Comparison of ENCODE assay signal across 7 cellular contexts in the genomic region with DNA sequence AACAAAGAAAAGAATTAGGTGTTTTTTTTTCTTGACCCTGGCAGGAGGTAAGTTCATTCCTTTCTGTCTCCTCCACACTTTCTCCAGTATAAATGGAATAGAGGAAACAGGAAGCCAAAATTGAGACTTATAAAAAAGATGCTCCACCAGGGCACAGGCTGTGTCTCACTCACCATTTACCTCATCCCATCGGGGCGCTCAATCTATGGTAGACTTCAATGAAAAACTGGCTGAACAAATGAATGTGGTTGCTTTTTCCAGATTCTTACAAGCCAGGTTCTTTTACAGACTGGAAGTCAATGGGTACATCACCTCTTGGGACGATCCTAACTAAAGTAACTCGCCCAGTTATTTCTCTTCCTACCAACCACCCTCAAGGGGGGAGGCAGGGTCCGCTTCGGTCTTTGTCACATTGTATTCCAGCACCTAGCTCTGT. TPM values are rescaled to one million over a fixed set of nuclear protein-coding genes. Genes with fewer than 3 reads are reported as not detected.
A peak's percentile ranks its signal among the peaks of the same experiment; 100 is the strongest.
DNase-seq lines count a peak whose midpoint lies in the region; ATAC-seq and TF ChIP-seq lines count a peak whose summit lies in the region.

No MANE protein-coding gene starts in this region.

- H3K9me3 ChIP-seq in SJCRH30 (replicated peaks) = no peaks in the 10 kb centered on the region
- H3K9me3 ChIP-seq in esophagus muscularis mucosa = no peaks in the 10 kb centered on the region

- 12% methylated on average over 6 of the region's 6 CpGs for WGBS in esophagus muscularis mucosa

- H3K27ac ChIP-seq in SJCRH30 (no peak overlapping the region; the same call in 1 of the 2 replicates), esophagus muscularis mucosa (replicated peaks in 1 of 4) (peak overlapping the region; percentile 84 to 87 (median 86))

- TF ChIP-seq EP300 in esophagus muscularis mucosa (IDR thresholded peaks at IDR 0.05) = no peak

- peaks cover 22% of the 10 kb centered on the region for H3K4me1 Mint-ChIP-seq in osteocyte (ENCODE audit: unreplicated experiment)

- no peak for TF ChIP-seq POLR2A in esophagus muscularis mucosa (IDR thresholded peaks at IDR 0.05; ENCODE audit: low read depth)

- peak overlapping the region; percentile 67 for H3K27ac Mint-ChIP-seq in osteocyte (ENCODE audit: unreplicated experiment)

- H3K36me3 ChIP-seq in SJCRH30 (no peaks in the 10 kb centered on the region), esophagus muscularis mucosa (peaks cover 0 to 11% (median 0%) of the 10 kb centered on the region in 4 donors)

- H3K9me3 Mint-ChIP-seq in osteocyte (ENCODE audit: unreplicated experiment) = no peaks in the 10 kb centered on the region

- peaks cover 17% of the 10 kb centered on the region for H3K36me3 Mint-ChIP-seq in osteocyte (ENCODE audit: unreplicated experiment)

- DNase-seq in SJCRH30 (no peak), esophagus muscularis mucosa (ENCODE audit: extremely low spot score) (no peak), osteocyte (ENCODE audit: extremely low spot score, unreplicated experiment) (no peak), NCI-H2227 treated with DMSO at 0.1 percent for 48 hours (lab: John Stamatoyannopoulos, UW) (no peak)

- peak overlapping the region; percentile 83 for H3K4me3 Mint-ChIP-seq in osteocyte (ENCODE audit: unreplicated experiment)

- TF ChIP-seq CTCF in esophagus muscularis mucosa (IDR thresholded peaks at IDR 0.05) = no peak
- TF ChIP-seq CTCF in osteocyte (IDR thresholded peaks at IDR 0.05) = no peak

- no peaks in the 10 kb centered on the region for H3K27me3 Mint-ChIP-seq in osteocyte (ENCODE audit: unreplicated experiment)

- H3K4me3 ChIP-seq in SJCRH30 = peak overlapping the region; percentile 81
- peak overlapping the region; percentile 82 to 91 (median 86) for H3K4me3 ChIP-seq in esophagus muscularis mucosa

- peak; percentile 5 for ATAC-seq in GM18520 (IDR thresholded peaks at IDR 0.05; ENCODE audit: unreplicated experiment)
- peak; percentile 32 for ATAC-seq in HG02759 (IDR thresholded peaks at IDR 0.05; ENCODE audit: unreplicated experiment)
- ATAC-seq in HG03442 (IDR thresholded peaks at IDR 0.05; ENCODE audit: unreplicated experiment) = no peak

- intact Hi-C loops in esophagus muscularis mucosa (cut with DNase I) = loop anchor here (5.0 to 10.0 kb wide), 2 partner anchors 104 to 452 kb away; a partner anchor contains a TSS

- no peaks in the 10 kb centered on the region for H3K27me3 ChIP-seq in SJCRH30
- no peaks in the 10 kb centered on the region for H3K27me3 ChIP-seq in esophagus muscularis mucosa

- no peaks in the 10 kb centered on the region for H3K4me1 ChIP-seq in SJCRH30
- H3K4me1 ChIP-seq in esophagus muscularis mucosa = peaks cover 5 to 28% (median 17%) of the 10 kb centered on the region in 4 donors

RNA-seq across cellular contexts. Expression of a gene that starts 0.7 kb away (rescaled TPM):
- 17.0 and 18.5 TPM in 2 replicates for total RNA-seq in SJCRH30 (2014; rRNA removed; shearing (Covaris generic))
- total RNA-seq in esophagus muscularis mucosa (10 to 100 TPM; 10.3 to 19.9 (median 14.1) TPM), osteocyte (14.7 and 15.4 TPM in 2 replicates)

RNA-seq across cellular contexts. Expression of a gene that starts 22.3 kb away (rescaled TPM):
- 2.6 and 2.7 TPM in 2 replicates for total RNA-seq in SJCRH30 (2014; rRNA removed; shearing (Covaris generic))
- total RNA-seq in esophagus muscularis mucosa (10 to 100 TPM; 16.8 to 24.4 (median 19.8) TPM), osteocyte (36.2 and 41.6 TPM in 2 replicates)
